ENCODE assay signal across 1 cellular context in genomic region chr19:58475714-58476497, GRCh38.
TF ChIP-seq lines count a peak whose summit lies in the region.

TSS of gene ZNF446 (plus strand) at chr19:58476352. CDS start at chr19:58477219, 867 bp downstream.

TF ChIP-seq in HEK293, 187 proteins besides CTCF, POLR2A, EP300 and RAD21 (continued from another document):
- TF ChIP-seq PRDM2 (tag by site-specific recombination; IDR thresholded peaks at IDR 0.05; ENCODE audit: borderline replicate concordance) (no peak), ZNF155 (tag by site-specific recombination; IDR thresholded peaks at IDR 0.05) (no peak), ZFP69B (tag by site-specific recombination; IDR thresholded peaks at IDR 0.05) (no peak), GLIS1 (tag by site-specific recombination; IDR thresholded peaks at IDR 0.05) (peak; percentile 95), ZNF202 (tag by site-specific recombination; IDR thresholded peaks at IDR 0.05; ENCODE audit: borderline replicate concordance) (no peak), ZSCAN16 (tag by site-specific recombination; IDR thresholded peaks at IDR 0.05) (no peak), ZNF544 (tag by site-specific recombination; IDR thresholded peaks at IDR 0.05) (no peak), ZBTB48 (tag by site-specific recombination; IDR thresholded peaks at IDR 0.05) (no peak), ZNF610 (tag by site-specific recombination; IDR thresholded peaks at IDR 0.05; ENCODE audit: borderline replicate concordance) (0 out of 2 replicates have a peak, but pooled peaks have one; percentile 37), ZNF660 (tag by site-specific recombination; IDR thresholded peaks at IDR 0.05) (peak; percentile 75), ZNF701 (tag by site-specific recombination; IDR thresholded peaks at IDR 0.05) (no peak), BCL6B (tag by site-specific recombination; IDR thresholded peaks at IDR 0.05) (no peak), ZBTB26 (tag by site-specific recombination; optimal IDR thresholded peaks at IDR 0.05) (peak; percentile 63), INSM2 (tag by site-specific recombination; IDR thresholded peaks at IDR 0.05) (no peak), AEBP2 (tag by site-specific recombination; IDR thresholded peaks at IDR 0.05; ENCODE audit: borderline replicate concordance) (no peak), ZNF350 (tag by site-specific recombination; IDR thresholded peaks at IDR 0.05) (no peak), HOXA7 (CRISPR knock-in tag; IDR thresholded peaks at IDR 0.05; ENCODE audit: borderline replicate concordance) (no peak), ELK4 (IDR thresholded peaks at IDR 0.05; ENCODE audit: borderline replicate concordance, low read depth, low read length) (no peak), ZNF664 (tag by site-specific recombination; IDR thresholded peaks at IDR 0.05) (no peak), MYNN (tag by site-specific recombination; IDR thresholded peaks at IDR 0.05; ENCODE audit: borderline replicate concordance) (no peak), ZNF560 (tag by site-specific recombination; IDR thresholded peaks at IDR 0.05; ENCODE audit: borderline replicate concordance) (no peak), HOXC10 (CRISPR knock-in tag; IDR thresholded peaks at IDR 0.05) (no peak; the same call in none of the 2 replicates), BCL11B (tag by site-specific recombination; IDR thresholded peaks at IDR 0.05; ENCODE audit: low read depth) (peak; percentile 72; the same call in 1 of the 2 replicates), ZNF792 (tag by site-specific recombination; IDR thresholded peaks at IDR 0.05) (no peak), TSHZ1 (tag by site-specific recombination; IDR thresholded peaks at IDR 0.05; ENCODE audit: borderline replicate concordance) (no peak), ZNF311 (tag by site-specific recombination; IDR thresholded peaks at IDR 0.05; ENCODE audit: borderline replicate concordance) (no peak), ZBTB7A (tag by site-specific recombination; IDR thresholded peaks at IDR 0.05; ENCODE audit: low read depth) (no peak), ZNF521 (tag by site-specific recombination; IDR thresholded peaks at IDR 0.05) (no peak), ZNF830 (tag by site-specific recombination; IDR thresholded peaks at IDR 0.05; ENCODE audit: low read depth) (no peak), ZSCAN18 (tag by site-specific recombination; IDR thresholded peaks at IDR 0.05) (no peak), ZNF670 (tag by site-specific recombination; IDR thresholded peaks at IDR 0.05; ENCODE audit: low read depth) (no peak)
TF ChIP-seq in HEK293: peak in this region for 48.
